ENCODE assay signal across 8 cellular contexts in genomic region chr4:5998333-5998936, GRCh38. TPM values are rescaled to one million over a fixed set of nuclear protein-coding genes. Genes with fewer than 3 reads are reported as not detected.
DNase-seq lines count a peak whose midpoint lies in the region; ATAC-seq and TF ChIP-seq lines count a peak whose summit lies in the region.

No MANE protein-coding gene starts in this region.

- intact Hi-C loops in activated CD4-positive, alpha-beta memory T cell treated with anti-CD3 and anti-CD28 coated beads for 36 hours (cut with micrococcal nuclease) = loop anchor here (1.0 to 5.0 kb wide), 2 partner anchors 254 to 329 kb away; no protein-coding TSS in a partner anchor
- intact Hi-C loops in mucosa of descending colon (cut with DNase I, micrococcal nuclease) = no loop called here

- H3K9me3 ChIP-seq in mucosa of descending colon = no peaks in the 10 kb centered on the region

- H3K4me1 Mint-ChIP-seq in activated CD4-positive, alpha-beta memory T cell treated with anti-CD3 and anti-CD28 coated beads for 36 hours (ENCODE audit: low read depth) = peaks cover 4% of the 10 kb centered on the region
- H3K4me1 Mint-ChIP-seq in stimulated activated naive CD8-positive, alpha-beta T cell treated with anti-CD3 and anti-CD28 coated beads, Interleukin-15, amount 100 ng/mL, for 72 hours = peaks cover 6% of the 10 kb centered on the region

- no peaks in the 10 kb centered on the region for H3K36me3 ChIP-seq in mucosa of descending colon (ENCODE audit: low read depth)

- H3K4me3 ChIP-seq in epithelial cell of esophagus (ENCODE audit: low read length) = no peak overlapping the region
- no peak overlapping the region for H3K4me3 ChIP-seq in mucosa of descending colon

- DNase-seq in AG08396 (ENCODE audit: low spot score) = peak; percentile 77
- peak; percentile 83 for DNase-seq in GM13976 (ENCODE audit: low spot score)
- DNase-seq in NCI-H2227 treated with DMSO at 0.1 percent for 48 hours (lab: John Stamatoyannopoulos, UW) = peak; percentile 75
- peak; percentile 63 for DNase-seq in activated CD4-positive, alpha-beta memory T cell treated with anti-CD3 and anti-CD28 coated beads for 36 hours
- DNase-seq in epithelial cell of esophagus (ENCODE audit: low read depth) = peak; percentile 28
- DNase-seq in mucosa of descending colon = peak in 2 of 3 donors; percentile 42 to 55
- peak; percentile 30 to 53 for DNase-seq in stimulated activated naive CD8-positive, alpha-beta T cell treated with anti-CD3 and anti-CD28 coated beads, Interleukin-15, amount 100 ng/mL, for 72 hours

- POLR2A ChIA-PET in activated CD4-positive, alpha-beta memory T cell treated with anti-CD3 and anti-CD28 coated beads for 36 hours (lab: Charles Lee) = no interaction called here

- H3K27me3 Mint-ChIP-seq in activated CD4-positive, alpha-beta memory T cell treated with anti-CD3 and anti-CD28 coated beads for 36 hours = peaks cover 3% of the 10 kb centered on the region
- peaks cover 23% of the 10 kb centered on the region for H3K27me3 Mint-ChIP-seq in stimulated activated naive CD8-positive, alpha-beta T cell treated with anti-CD3 and anti-CD28 coated beads, Interleukin-15, amount 100 ng/mL, for 72 hours

- TF ChIP-seq CTCF in GM13976 (IDR thresholded peaks at IDR 0.05; ENCODE audit: borderline replicate concordance, control extremely low read depth, extremely low read depth, insufficient read depth, missing control alignments) (peak; percentile 93), epithelial cell of esophagus (IDR thresholded peaks at IDR 0.05; ENCODE audit: insufficient read depth, low read depth, low read length, missing control alignments) (peak; percentile 49), mucosa of descending colon (IDR thresholded peaks at IDR 0.05) (peak; percentile 73)

- H3K9me3 Mint-ChIP-seq in activated CD4-positive, alpha-beta memory T cell treated with anti-CD3 and anti-CD28 coated beads for 36 hours = no peaks in the 10 kb centered on the region
- no peaks in the 10 kb centered on the region for H3K9me3 Mint-ChIP-seq in stimulated activated naive CD8-positive, alpha-beta T cell treated with anti-CD3 and anti-CD28 coated beads, Interleukin-15, amount 100 ng/mL, for 72 hours

- in situ Hi-C loops in GM13976 (cut with MboI; ENCODE audit: low sequenced_read_pairs, unreplicated experiment) = no loop called here

- no peak overlapping the region for H3K27ac Mint-ChIP-seq in activated CD4-positive, alpha-beta memory T cell treated with anti-CD3 and anti-CD28 coated beads for 36 hours
- no peak overlapping the region for H3K27ac Mint-ChIP-seq in stimulated activated naive CD8-positive, alpha-beta T cell treated with anti-CD3 and anti-CD28 coated beads, Interleukin-15, amount 100 ng/mL, for 72 hours

- no peak overlapping the region for H3K4me3 Mint-ChIP-seq in activated CD4-positive, alpha-beta memory T cell treated with anti-CD3 and anti-CD28 coated beads for 36 hours
- H3K4me3 Mint-ChIP-seq in stimulated activated naive CD8-positive, alpha-beta T cell treated with anti-CD3 and anti-CD28 coated beads, Interleukin-15, amount 100 ng/mL, for 72 hours = no peak overlapping the region

- ATAC-seq in HG03097 (IDR thresholded peaks at IDR 0.05; ENCODE audit: low FRiP score, unreplicated experiment) (peak; percentile 63), mucosa of descending colon (peak; percentile 76)
- peak; percentile 71 for ATAC-seq in stimulated activated naive CD8-positive, alpha-beta T cell treated with anti-CD3 and anti-CD28 coated beads, Interleukin-15, amount 100 ng/mL, for 72 hours

- H3K36me3 Mint-ChIP-seq in activated CD4-positive, alpha-beta memory T cell treated with anti-CD3 and anti-CD28 coated beads for 36 hours = no peaks in the 10 kb centered on the region

- CTCF ChIA-PET in activated CD4-positive, alpha-beta memory T cell treated with anti-CD3 and anti-CD28 coated beads for 36 hours (lab: Charles Lee) = interaction anchor here (0.6 to 5.5 kb wide), 33 partner anchors 8 to 1769 kb away, joined by 3 to 104 read pairs (median 4); partner anchors contain the start of gene C4orf50

- H3K4me1 ChIP-seq in mucosa of descending colon (ENCODE audit: low read depth) = no peaks in the 10 kb centered on the region

RNA-seq across cellular contexts. Expression of gene C4orf50, which starts 19.8 kb away (rescaled TPM):
- total RNA-seq in activated CD4-positive, alpha-beta memory T cell treated with anti-CD3 and anti-CD28 coated beads for 36 hours = under 1 TPM; 0.07 to 0.10 TPM
- total RNA-seq in mucosa of descending colon = under 1 TPM; 0.07 to 0.73 (median 0.09) TPM

Comparison
In these comparisons a context has a peak if more than half of its experiments do, and no peak if none do; other contexts are left out.
1. DNase-seq: peak in every context shown above with its lines; median percentile 83 in GM13976; 77 in AG08396; 75 in NCI-H2227 treated with DMSO at 0.1 percent for 48 hours; 63 in activated CD4-positive, alpha-beta memory T cell treated with anti-CD3 and anti-CD28 coated beads for 36 hours; 48 in mucosa of descending colon; 42 in stimulated activated naive CD8-positive, alpha-beta T cell treated with anti-CD3 and anti-CD28 coated beads, Interleukin-15, amount 100 ng/mL, for 72 hours; 28 in epithelial cell of esophagus.